Comparison of ENCODE assay signal across 9 cellular contexts in the genomic region with DNA sequence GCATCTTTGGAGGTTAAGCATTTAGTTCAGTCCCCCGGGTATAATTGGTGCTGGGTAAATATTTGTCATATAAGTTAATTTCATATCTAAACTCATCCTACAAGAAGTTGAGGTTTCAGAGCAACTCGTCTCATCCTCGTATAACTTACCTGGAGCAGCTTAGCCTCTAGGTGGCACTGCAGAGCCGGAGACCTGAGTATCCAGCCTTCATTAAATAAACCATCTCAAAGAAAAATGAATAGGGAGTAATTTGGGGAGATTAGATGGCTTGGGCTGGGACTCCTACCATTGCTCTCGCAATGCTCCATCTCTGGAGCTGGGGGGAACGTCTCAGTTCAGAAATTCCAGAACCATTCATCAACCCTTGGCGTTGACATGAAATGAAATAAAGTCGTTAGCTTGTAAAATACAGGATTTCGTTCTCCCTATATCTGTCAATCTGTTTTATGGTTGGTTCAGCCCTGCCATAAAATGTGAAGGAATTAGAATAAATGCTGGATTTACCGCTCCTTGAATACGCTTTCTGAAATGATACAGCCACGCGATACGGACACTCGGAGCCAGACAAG.
A peak's percentile ranks its signal among the peaks of the same experiment; 100 is the strongest.
DNase-seq lines count a peak whose midpoint lies in the region; ATAC-seq and TF ChIP-seq lines count a peak whose summit lies in the region.
"Had no signal": no experiment of that assay in that cellular context is flagged by ENCODE, and none has a peak within 500 bp of the region (broad histone marks: within the 10 kb centered on the region; RNA-seq: fewer than 3 reads in every experiment).

No MANE protein-coding gene starts in this region.

- no peaks in the 10 kb centered on the region for H3K79me2 ChIP-seq in DOHH2 (ENCODE audit: control insufficient read depth, low read length)

- H3K9me3 ChIP-seq in DOHH2 (ENCODE audit: control insufficient read depth, insufficient read depth, low read length) (no peaks in the 10 kb centered on the region), SJCRH30 (replicated peaks) (no peaks in the 10 kb centered on the region)

- H4K20me1 ChIP-seq in DOHH2 (ENCODE audit: control insufficient read depth, insufficient read depth, low read depth, low read length), result no peaks in the 10 kb centered on the region

- H3K27me3 ChIP-seq in DOHH2 (ENCODE audit: control insufficient read depth, low read length), result no peaks in the 10 kb centered on the region
- H3K27me3 ChIP-seq in SJCRH30, result peaks cover 4% of the 10 kb centered on the region

- H3K36me3 ChIP-seq in DOHH2 (ENCODE audit: control insufficient read depth, low read length), result no peaks in the 10 kb centered on the region
- no peaks in the 10 kb centered on the region for H3K36me3 ChIP-seq in SJCRH30

- ATAC-seq in HG03175 (IDR thresholded peaks at IDR 0.05; ENCODE audit: unreplicated experiment) (peak; percentile 46), esophagus mucosa (peak; percentile 55), HG03442 (IDR thresholded peaks at IDR 0.05; ENCODE audit: unreplicated experiment) (no peak), GM21526 (IDR thresholded peaks at IDR 0.05; ENCODE audit: low FRiP score, unreplicated experiment) (no peak)

- DNase-seq in SJCRH30 (peak; percentile 19 to 60), GF-D8 (lab: John Stamatoyannopoulos, UW) (no peak)
- DNase-seq in stimulated activated CD4-positive, alpha-beta T cell treated with anti-CD3 and anti-CD28 coated beads, Interleukin-1b, Interleukin-23, amount 100 ng/mL, for 48 hours, result peak; percentile 22

- no peak overlapping the region for H3K4me2 ChIP-seq in DOHH2 (ENCODE audit: low read length)

- no peaks in the 10 kb centered on the region for H3K9me2 ChIP-seq in DOHH2 (replicated peaks; ENCODE audit: control insufficient read depth, low read length)

- no peak overlapping the region for H3K27ac ChIP-seq in DOHH2 (ENCODE audit: low read depth, low read length)
- no peak overlapping the region for H3K27ac ChIP-seq in SJCRH30
- H3K27ac ChIP-seq: SK-N-MC had no signal

- H3F3A ChIP-seq in DOHH2 (ENCODE audit: control insufficient read depth, insufficient read depth), result no peaks in the 10 kb centered on the region

- H3K4me3 ChIP-seq in DOHH2 (ENCODE audit: low read length) (no peak overlapping the region), SJCRH30 (no peak overlapping the region)
- H3K4me3 ChIP-seq: SK-N-MC had no signal

- H3K4me1 ChIP-seq in DOHH2 (ENCODE audit: control insufficient read depth, low read length), result no peaks in the 10 kb centered on the region
- no peaks in the 10 kb centered on the region for H3K4me1 ChIP-seq in SJCRH30

- peak; percentile 82 for TF ChIP-seq CTCF in DOHH2 (IDR thresholded peaks at IDR 0.05; ENCODE audit: low read depth, low read length, poor library complexity, severe bottlenecking)

Comparison
In these comparisons a context has a peak if more than half of its experiments do, and no peak if none do; other contexts are left out.
1. ATAC-seq: peak in HG03175 (single experiment) and esophagus mucosa (single experiment); none in HG03442 (single experiment) and GM21526 (single experiment).